10 cellular contexts compared by ENCODE assay signal in genomic region chr2:46849741-46850474, GRCh38.
DNase-seq lines count a peak whose midpoint lies in the region; ATAC-seq and TF ChIP-seq lines count a peak whose summit lies in the region.
"Had no signal": no experiment of that assay in that cellular context is flagged by ENCODE, and none has a peak within 500 bp of the region (broad histone marks: within the 10 kb centered on the region; RNA-seq: fewer than 3 reads in every experiment).

No MANE protein-coding gene starts in this region.

- no peak overlapping the region for H4K8ac ChIP-seq in trophoblast cell (ENCODE audit: low read depth, low read length)

- H3K4me1 ChIP-seq in thoracic aorta (ENCODE audit: control insufficient read depth in 1 of 2, low read depth in 2 of 2) (peaks cover 60 to 81% of the 10 kb centered on the region in 2 donors), trophoblast cell (ENCODE audit: control insufficient read depth in 1 of 2, insufficient read depth in 2 of 2, low read length in 2 of 2) (peaks cover 7 to 11% of the 10 kb centered on the region in 2 experiments)

- no peak overlapping the region for H4K12ac ChIP-seq in trophoblast cell (ENCODE audit: low read depth, low read length)

- H3K79me1 ChIP-seq in trophoblast cell (ENCODE audit: low read length) = peaks cover 16% of the 10 kb centered on the region

- H3K9me3 ChIP-seq in thoracic aorta = no peaks in the 10 kb centered on the region
- no peaks in the 10 kb centered on the region for H3K9me3 ChIP-seq in trophoblast cell (ENCODE audit: insufficient read depth, low read depth, low read length)

- no CpG with 5 or more reads among the region's 11 CpGs for WGBS in trophoblast cell (ENCODE audit: extremely low coverage, insufficient coverage, insufficient read length)

- H3K4me3 ChIP-seq in thoracic aorta (no peak overlapping the region), trophoblast cell (ENCODE audit: low read depth, low read length) (no peak overlapping the region)

- H3K4me2 ChIP-seq in trophoblast cell (ENCODE audit: low read length) = no peak overlapping the region

- no peak overlapping the region for H2BK12ac ChIP-seq in trophoblast cell (ENCODE audit: low read length)

- H3K27ac ChIP-seq in thoracic aorta = peak overlapping the region; percentile 88 to 91
- no peak overlapping the region for H3K27ac ChIP-seq in trophoblast cell (ENCODE audit: low read depth, low read length)

- H3K27me3 ChIP-seq in thoracic aorta (replicated peaks; ENCODE audit: insufficient read depth) (no peaks in the 10 kb centered on the region), trophoblast cell (ENCODE audit: insufficient read depth, low read length) (no peaks in the 10 kb centered on the region)

- DNase-seq in M059J (ENCODE audit: low read depth) = peak; percentile 91
- DNase-seq in cerebellum (ENCODE audit: low spot score) = peak; percentile 33
- peak; percentile 63 for DNase-seq in left kidney (ENCODE audit: low read depth, low spot score)
- DNase-seq in thoracic aorta (ENCODE audit: low spot score) = no peak
- no peak for DNase-seq in MV-4-11 (lab: John Stamatoyannopoulos, UW)
- DNase-seq in GDM1 (lab: John Stamatoyannopoulos, UW) = no peak
- DNase-seq in trophoblast cell = no peak
- DNase-seq: activated naive CD4-positive, alpha-beta T cell treated with anti-CD3 and anti-CD28 coated beads for 36 hours; Kasumi-1 had no signal

- no peak for TF ChIP-seq CTCF in thoracic aorta (IDR thresholded peaks at IDR 0.05)

- H3K36me3 ChIP-seq in thoracic aorta (no peaks in the 10 kb centered on the region), trophoblast cell (ENCODE audit: control insufficient read depth in 1 of 2, insufficient read depth in 2 of 2, low read length in 2 of 2) (no peaks in the 10 kb centered on the region)

- no peak overlapping the region for H3K14ac ChIP-seq in trophoblast cell (ENCODE audit: low read length)

- H2AFZ ChIP-seq in trophoblast cell (ENCODE audit: insufficient read depth, low read length, poor library complexity) = no peak overlapping the region

- H3K23ac ChIP-seq in trophoblast cell (ENCODE audit: low read length) = no peak overlapping the region

- H3K79me2 ChIP-seq in trophoblast cell (ENCODE audit: control insufficient read depth, insufficient read depth, low read length, poor library complexity) = peaks cover 2% of the 10 kb centered on the region

- no peak overlapping the region for H3K4ac ChIP-seq in trophoblast cell (ENCODE audit: low read depth, low read length)

- H2AK5ac ChIP-seq in trophoblast cell (ENCODE audit: low read length) = no peak overlapping the region

- no peak overlapping the region for H4K91ac ChIP-seq in trophoblast cell (ENCODE audit: low read depth, low read length)

- no peak overlapping the region for H2BK120ac ChIP-seq in trophoblast cell (ENCODE audit: insufficient read depth, low read length, poor library complexity)

- ATAC-seq in thoracic aorta (ENCODE audit: insufficient number of reproducible peaks, low FRiP score, low read depth) (no peak), HG03460 (IDR thresholded peaks at IDR 0.05; ENCODE audit: unreplicated experiment) (no peak)

- H3K9ac ChIP-seq in trophoblast cell (ENCODE audit: low read length) = no peak overlapping the region

- H2BK5ac ChIP-seq in trophoblast cell (ENCODE audit: low read depth, low read length, poor library complexity) = no peak overlapping the region

- no peak overlapping the region for H3K18ac ChIP-seq in trophoblast cell (ENCODE audit: low read length)

Comparison
In these comparisons a context has a peak if more than half of its experiments do, and no peak if none do; other contexts are left out.
1. DNase-seq: peak in M059J (single experiment), cerebellum (single experiment) and left kidney (single experiment); none in thoracic aorta (single experiment), MV-4-11 (single experiment), GDM1 (single experiment) and trophoblast cell (0 of 2).